29 cellular contexts compared by ENCODE assay signal in genomic region chr11:103339485-103339857, GRCh38.
"Had no signal": no experiment of that assay in that cellular context is flagged by ENCODE, and none has a peak within 500 bp of the region (broad histone marks: within the 10 kb centered on the region; RNA-seq: fewer than 3 reads in every experiment).

No MANE protein-coding gene starts in this region.

- H3K27ac ChIP-seq: left ventricle myocardium inferior, ovary, right atrium auricular region, right lobe of liver, stomach, testis, thyroid gland, transverse colon, upper lobe of left lung, vagina had no signal

- DNase-seq: hippocampal formation; immature natural killer cell; left colon; left ventricle myocardium inferior; midbrain; mucosa of descending colon; naive thymus-derived CD4-positive, alpha-beta T cell; ovary; right lobe of liver; stimulated activated CD4-positive, alpha-beta T cell treated with anti-CD3 and anti-CD28 coated beads, Interleukin-1b, Interleukin-23, amount 100 ng/mL, for 48 hours; stimulated activated CD4-positive, alpha-beta T cell treated with anti-CD3 and anti-CD28 coated beads, Interleukin-2, amount 100 ng/mL, for 48 hours; stimulated activated CD4-positive, alpha-beta T cell treated with anti-CD3 and anti-CD28 coated beads, Interleukin-4, amount 100 ng/mL, for 4 hours; stimulated activated CD8-positive, alpha-beta memory T cell treated with anti-CD3 and anti-CD28 coated beads, Interleukin-4, amount 100 ng/mL, for 48 hours; stimulated activated naive CD8-positive, alpha-beta T cell treated with anti-CD3 and anti-CD28 coated beads, Interleukin-15, Interleukin-2, amounts not matched to agents 100 U/mL and 50 U/mL, for 24 hours; stomach; testis; thyroid gland; transverse colon; upper lobe of left lung had no signal

- H3K9me3 Mint-ChIP-seq: memory B cell; naive thymus-derived CD4-positive, alpha-beta T cell; natural killer cell treated with Interleukin-12 subunit alpha and Interleukin-12 subunit beta and Interleukin-15 and Interleukin-18, amount 100 ng/mL, for 72 hours; stimulated activated memory B cell treated with anti-CD40 and anti-IgM and Interleukin-4, amounts not matched to agents 10 μg/mL and 1 μg/mL and 100 μg/mL, for 72 hours had no signal

- H3K9me3 ChIP-seq: left ventricle myocardium inferior, mucosa of descending colon, ovary, right atrium auricular region, right lobe of liver, stomach, testis, thyroid gland, transverse colon, upper lobe of left lung, vagina had no signal

- H3K4me3 Mint-ChIP-seq: immature natural killer cell; memory B cell; naive thymus-derived CD4-positive, alpha-beta T cell; natural killer cell treated with Interleukin-12 subunit alpha and Interleukin-12 subunit beta and Interleukin-15 and Interleukin-18, amount 100 ng/mL, for 72 hours; stimulated activated memory B cell treated with anti-CD40 and anti-IgM and Interleukin-4, amounts not matched to agents 10 μg/mL and 1 μg/mL and 100 μg/mL, for 72 hours had no signal

- H3K4me2 ChIP-seq: smooth muscle cell had no signal

- H3K4me1 ChIP-seq: left ventricle myocardium inferior, right atrium auricular region, right lobe of liver, stomach, testis, thyroid gland, transverse colon, upper lobe of left lung, vagina had no signal

- H3K4me1 Mint-ChIP-seq: immature natural killer cell; naive thymus-derived CD4-positive, alpha-beta T cell; stimulated activated memory B cell treated with anti-CD40 and anti-IgM and Interleukin-4, amounts not matched to agents 10 μg/mL and 1 μg/mL and 100 μg/mL, for 72 hours had no signal

- H3K36me3 Mint-ChIP-seq: memory B cell; natural killer cell treated with Interleukin-12 subunit alpha and Interleukin-12 subunit beta and Interleukin-15 and Interleukin-18, amount 100 ng/mL, for 72 hours; stimulated activated memory B cell treated with anti-CD40 and anti-IgM and Interleukin-4, amounts not matched to agents 10 μg/mL and 1 μg/mL and 100 μg/mL, for 72 hours had no signal

- H3K27me3 Mint-ChIP-seq: memory B cell; naive thymus-derived CD4-positive, alpha-beta T cell; natural killer cell treated with Interleukin-12 subunit alpha and Interleukin-12 subunit beta and Interleukin-15 and Interleukin-18, amount 100 ng/mL, for 72 hours; progenitor cell of endocrine pancreas; stimulated activated memory B cell treated with anti-CD40 and anti-IgM and Interleukin-4, amounts not matched to agents 10 μg/mL and 1 μg/mL and 100 μg/mL, for 72 hours had no signal

- H3K27ac Mint-ChIP-seq: immature natural killer cell; memory B cell; naive thymus-derived CD4-positive, alpha-beta T cell; natural killer cell treated with Interleukin-12 subunit alpha and Interleukin-12 subunit beta and Interleukin-15 and Interleukin-18, amount 100 ng/mL, for 72 hours; progenitor cell of endocrine pancreas; stimulated activated memory B cell treated with anti-CD40 and anti-IgM and Interleukin-4, amounts not matched to agents 10 μg/mL and 1 μg/mL and 100 μg/mL, for 72 hours had no signal

- FAIRE-seq: islet of Langerhans, kidney had no signal

- ATAC-seq: left colon; mucosa of descending colon; naive thymus-derived CD4-positive, alpha-beta T cell; natural killer cell treated with Interleukin-12 subunit alpha and Interleukin-12 subunit beta and Interleukin-15 and Interleukin-18, amount 100 ng/mL, for 72 hours; right lobe of liver; stimulated activated memory B cell treated with anti-CD40 and anti-IgM and Interleukin-4, amounts not matched to agents 10 μg/mL and 1 μg/mL and 100 μg/mL, for 72 hours had no signal

- H3K27me3 ChIP-seq: ovary, right atrium auricular region, right lobe of liver, stomach, testis, thyroid gland, transverse colon, upper lobe of left lung, vagina had no signal

- H3K4me3 ChIP-seq: left ventricle myocardium inferior, lung, mucosa of descending colon, ovary, right atrium auricular region, right lobe of liver, smooth muscle cell, stomach, testis, thyroid gland, transverse colon, upper lobe of left lung, vagina had no signal

- H3K36me3 ChIP-seq: left ventricle myocardium inferior, ovary, right atrium auricular region, right lobe of liver, thyroid gland, transverse colon, upper lobe of left lung, vagina had no signal
